In the genomic region with DNA sequence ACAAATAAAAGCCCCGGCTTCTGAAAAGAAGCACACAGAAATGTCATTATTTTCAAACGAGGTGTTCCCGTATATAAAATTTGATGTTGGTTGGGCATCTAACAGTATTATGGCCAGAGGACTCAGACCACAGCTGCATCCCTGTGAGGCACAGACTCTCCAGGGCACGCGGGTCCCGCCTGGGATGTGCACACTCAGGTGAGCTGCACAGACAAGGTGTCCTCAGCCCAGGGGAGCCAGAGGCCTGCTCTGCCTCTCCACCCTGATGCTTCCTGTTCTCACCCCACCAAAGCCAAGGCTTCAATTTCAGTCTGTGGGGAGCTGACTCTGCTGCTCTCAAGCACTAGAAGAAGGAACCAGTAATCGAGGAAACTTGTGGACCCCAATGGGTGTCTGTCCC, we compare ENCODE assay signal across 38 cellular contexts. TPM values are rescaled to one million over a fixed set of nuclear protein-coding genes. Genes with fewer than 3 reads are reported as not detected.
"Had no signal": no experiment of that assay in that cellular context is flagged by ENCODE, and none has a peak within 500 bp of the region (broad histone marks: within the 10 kb centered on the region; RNA-seq: fewer than 3 reads in every experiment).

No MANE protein-coding gene starts in this region.

- H3K9ac ChIP-seq: KMS-11 had no signal

- H3K4me2 ChIP-seq: KMS-11 had no signal

- H3K27ac ChIP-seq: KMS-11 had no signal

- H3K4me3 ChIP-seq: MG63 had no signal

- DNase-seq: Karpas-422, Kasumi-1, MG63, MM.1S, MV-4-11, NCI-H1048, NCI-H1092, NCI-H1092 treated with DMSO at 0.1 percent for 48 hours, NCI-H1105, NCI-H1105 treated with DMSO at 0.1 percent for 48 hours, NCI-H1417, NCI-H1417 treated with DMSO at 0.1 percent for 48 hours, NCI-H1436, NCI-H1436 treated with DMSO at 0.1 percent for 48 hours, NCI-H146, NCI-H1694, NCI-H1694 treated with DMSO at 0.1 percent for 48 hours, NCI-H187, NCI-H187 treated with DMSO at 0.1 percent for 48 hours, NCI-H1930, NCI-H2029, NCI-H2029 treated with DMSO at 0.1 percent for 48 hours, NCI-H2081, NCI-H2081 treated with DMSO at 0.1 percent for 48 hours, NCI-H2107, NCI-H2171, NCI-H2171 treated with DMSO at 0.1 percent for 48 hours, NCI-H2227 treated with DMSO at 0.1 percent for 48 hours, NCI-H226, NCI-H345, NCI-H446, NCI-H446 treated with DMSO at 0.1 percent for 48 hours, NCI-H510A had no signal

- H3K36me3 ChIP-seq: MG63 had no signal

- H3K27me3 ChIP-seq: MG63 had no signal

RNA-seq across cellular contexts. Expression of a gene that starts 1.7 kb away (rescaled TPM):
- total RNA-seq: MCF 10A had no signal

RNA-seq across cellular contexts. Expression of a gene that starts 39.9 kb away (rescaled TPM):
- total RNA-seq: LHCN-M2, M059J, MCF 10A, NCI-H460 had no signal
